ENCODE assay signal across 23 cellular contexts in genomic region chr6:32950449-32950848, GRCh38. TPM values are rescaled to one million over a fixed set of nuclear protein-coding genes. Genes with fewer than 3 reads are reported as not detected.
A peak's percentile ranks its signal among the peaks of the same experiment; 100 is the strongest.
DNase-seq lines count a peak whose midpoint lies in the region; ATAC-seq and TF ChIP-seq lines count a peak whose summit lies in the region.
"Had no signal": no experiment of that assay in that cellular context is flagged by ENCODE, and none has a peak within 500 bp of the region (broad histone marks: within the 10 kb centered on the region; RNA-seq: fewer than 3 reads in every experiment).

No MANE protein-coding gene starts in this region.

- H3K27me3 Mint-ChIP-seq in activated naive CD8-positive, alpha-beta T cell = no peaks in the 10 kb centered on the region
- no peaks in the 10 kb centered on the region for H3K27me3 Mint-ChIP-seq in activated naive CD8-positive, alpha-beta T cell treated with anti-CD3 and anti-CD28 coated beads for 36 hours
- no peaks in the 10 kb centered on the region for H3K27me3 Mint-ChIP-seq in activated B cell treated with CpG ODN at 0.5 μM for 24 hours
- no peaks in the 10 kb centered on the region for H3K27me3 Mint-ChIP-seq in stimulated activated memory B cell treated with anti-CD40 and anti-IgM and Interleukin-4, amounts not matched to agents 10 μg/mL and 1 μg/mL and 100 μg/mL, for 72 hours
- H3K27me3 Mint-ChIP-seq in type B pancreatic cell = peaks cover 7% of the 10 kb centered on the region
- H3K27me3 Mint-ChIP-seq: activated CD4-positive, alpha-beta memory T cell treated with anti-CD3 and anti-CD28 coated beads for 36 hours had no signal

- TF ChIP-seq CTCF in activated B cell treated with CpG ODN at 0.5 μM for 24 hours (IDR thresholded peaks at IDR 0.05) (no peak), type B pancreatic cell (conservative IDR thresholded peaks at IDR 0.05) (no peak)

- peaks cover 56% of the 10 kb centered on the region for H3K4me1 Mint-ChIP-seq in activated naive CD8-positive, alpha-beta T cell (ENCODE audit: low read depth)
- peaks cover 75% of the 10 kb centered on the region for H3K4me1 Mint-ChIP-seq in activated naive CD8-positive, alpha-beta T cell treated with anti-CD3 and anti-CD28 coated beads for 36 hours
- H3K4me1 Mint-ChIP-seq in activated B cell treated with CpG ODN at 0.5 μM for 24 hours (peaks cover 94% of the 10 kb centered on the region), type B pancreatic cell (ENCODE audit: unreplicated experiment) (peaks cover 12% of the 10 kb centered on the region)
- H3K4me1 Mint-ChIP-seq in stimulated activated memory B cell treated with anti-CD40 and anti-IgM and Interleukin-4, amounts not matched to agents 10 μg/mL and 1 μg/mL and 100 μg/mL, for 72 hours = peaks cover 79% of the 10 kb centered on the region

- no peaks in the 10 kb centered on the region for H3K36me3 Mint-ChIP-seq in activated naive CD8-positive, alpha-beta T cell
- H3K36me3 Mint-ChIP-seq in activated naive CD8-positive, alpha-beta T cell treated with anti-CD3 and anti-CD28 coated beads for 36 hours = peaks cover 5% of the 10 kb centered on the region
- H3K36me3 Mint-ChIP-seq in activated B cell treated with CpG ODN at 0.5 μM for 24 hours (ENCODE audit: low read depth) (peaks cover 49% of the 10 kb centered on the region), type B pancreatic cell (no peaks in the 10 kb centered on the region)
- peaks cover 59% of the 10 kb centered on the region for H3K36me3 Mint-ChIP-seq in stimulated activated memory B cell treated with anti-CD40 and anti-IgM and Interleukin-4, amounts not matched to agents 10 μg/mL and 1 μg/mL and 100 μg/mL, for 72 hours
- H3K36me3 Mint-ChIP-seq: activated CD4-positive, alpha-beta memory T cell treated with anti-CD3 and anti-CD28 coated beads for 36 hours had no signal

- peak overlapping the region; percentile 20 for H3K4me3 Mint-ChIP-seq in activated naive CD8-positive, alpha-beta T cell
- no peak overlapping the region for H3K4me3 Mint-ChIP-seq in activated naive CD8-positive, alpha-beta T cell treated with anti-CD3 and anti-CD28 coated beads for 36 hours
- peak overlapping the region; percentile 98 for H3K4me3 Mint-ChIP-seq in activated B cell treated with CpG ODN at 0.5 μM for 24 hours
- H3K4me3 Mint-ChIP-seq in stimulated activated memory B cell treated with anti-CD40 and anti-IgM and Interleukin-4, amounts not matched to agents 10 μg/mL and 1 μg/mL and 100 μg/mL, for 72 hours = peak overlapping the region; percentile 97
- no peak overlapping the region for H3K4me3 Mint-ChIP-seq in type B pancreatic cell
- H3K4me3 Mint-ChIP-seq: activated CD4-positive, alpha-beta memory T cell treated with anti-CD3 and anti-CD28 coated beads for 36 hours had no signal

- CTCF ChIA-PET in activated B cell treated with CpG ODN at 0.5 μM for 24 hours (lab: Charles Lee) = interaction anchor here (0.9 to 6.9 kb wide), 9 partner anchors 17 to 112 kb away, joined by 3 to 99 read pairs (median 4); partner anchors contain the start of genes BRD2 and TAP2

- intact Hi-C loops in activated B cell treated with CpG ODN at 0.5 μM for 24 hours (cut with micrococcal nuclease) = no loop called here

- no peak for ATAC-seq in activated B cell treated with CpG ODN at 0.5 μM for 24 hours (ENCODE audit: low read depth)
- ATAC-seq in stimulated activated memory B cell treated with anti-CD40 and anti-IgM and Interleukin-4, amounts not matched to agents 10 μg/mL and 1 μg/mL and 100 μg/mL, for 72 hours = no peak

- H3K9me3 Mint-ChIP-seq in activated naive CD8-positive, alpha-beta T cell (ENCODE audit: low read depth) = no peaks in the 10 kb centered on the region
- H3K9me3 Mint-ChIP-seq in activated naive CD8-positive, alpha-beta T cell treated with anti-CD3 and anti-CD28 coated beads for 36 hours = no peaks in the 10 kb centered on the region
- H3K9me3 Mint-ChIP-seq in activated B cell treated with CpG ODN at 0.5 μM for 24 hours (no peaks in the 10 kb centered on the region), type B pancreatic cell (no peaks in the 10 kb centered on the region)
- no peaks in the 10 kb centered on the region for H3K9me3 Mint-ChIP-seq in stimulated activated memory B cell treated with anti-CD40 and anti-IgM and Interleukin-4, amounts not matched to agents 10 μg/mL and 1 μg/mL and 100 μg/mL, for 72 hours

- H3K27ac Mint-ChIP-seq in activated naive CD8-positive, alpha-beta T cell = no peak overlapping the region
- no peak overlapping the region for H3K27ac Mint-ChIP-seq in activated naive CD8-positive, alpha-beta T cell treated with anti-CD3 and anti-CD28 coated beads for 36 hours
- H3K27ac Mint-ChIP-seq in activated B cell treated with CpG ODN at 0.5 μM for 24 hours (peak overlapping the region; percentile 99), type B pancreatic cell (no peak overlapping the region)
- H3K27ac Mint-ChIP-seq in stimulated activated memory B cell treated with anti-CD40 and anti-IgM and Interleukin-4, amounts not matched to agents 10 μg/mL and 1 μg/mL and 100 μg/mL, for 72 hours = peak overlapping the region; percentile 98
- H3K27ac Mint-ChIP-seq: activated CD4-positive, alpha-beta memory T cell treated with anti-CD3 and anti-CD28 coated beads for 36 hours had no signal

- POLR2A ChIA-PET in activated B cell treated with CpG ODN at 0.5 μM for 24 hours (lab: Charles Lee) = interaction anchor here (0.9 to 15.6 kb wide), 11 partner anchors 13 to 367 kb away, joined by 3 to 1101 read pairs (median 8); partner anchors contain the start of genes BRD2, HLA-DMB, PSMB9 and TAP1

- no peak for DNase-seq in activated naive CD8-positive, alpha-beta T cell treated with anti-CD3 and anti-CD28 coated beads for 36 hours
- no peak for DNase-seq in activated B cell treated with CpG ODN at 0.5 μM for 24 hours
- no peak for DNase-seq in type B pancreatic cell (ENCODE audit: extremely low spot score, unreplicated experiment)
- no peak for DNase-seq in NCI-H82 (lab: John Stamatoyannopoulos, UW)
- DNase-seq: 8988T; activated CD4-positive, alpha-beta memory T cell treated with anti-CD3 and anti-CD28 coated beads for 36 hours; activated CD4-positive, CD25-positive, alpha-beta regulatory T cell; amygdala; Caco-2; DMS79 treated with DMSO at 0.1 percent for 48 hours; kidney glomerular epithelial cell; mammary epithelial cell; NCI-H1105; NCI-H2029 treated with DMSO at 0.1 percent for 48 hours; NCI-H226; NCI-H748 treated with DMSO at 0.1 percent for 48 hours; nucleus accumbens; stimulated activated CD4-positive, alpha-beta T cell treated with anti-CD3 and anti-CD28 coated beads, Interleukin-2, amount 100 ng/mL, for 24 hours; stimulated activated naive CD4-positive, alpha-beta T cell treated with Interleukin-2 at 50 U/mL for 16 hours had no signal

RNA-seq across cellular contexts. Expression of gene HLA-DMA, which starts 2.4 kb away (rescaled TPM):
- total RNA-seq in activated naive CD8-positive, alpha-beta T cell treated with anti-CD3 and anti-CD28 coated beads for 36 hours = 10 to 100 TPM; 15.8 to 16.9 TPM
- total RNA-seq in activated B cell treated with CpG ODN at 0.5 μM for 24 hours = 371 and 387 TPM in 2 replicates
- total RNA-seq in type B pancreatic cell (ENCODE audit: low replicate concordance) = 1.5 and 2.0 TPM in 2 replicates

RNA-seq across cellular contexts. Expression of gene HLA-DMB, which starts 9.6 kb away (rescaled TPM):
- total RNA-seq in activated naive CD8-positive, alpha-beta T cell treated with anti-CD3 and anti-CD28 coated beads for 36 hours = 1 to 10 TPM; 4.6 to 6.1 TPM
- total RNA-seq in activated B cell treated with CpG ODN at 0.5 μM for 24 hours (341 and 365 TPM in 2 replicates), type B pancreatic cell (ENCODE audit: low replicate concordance) (0.43 and 0.80 TPM in 2 replicates)
- total RNA-seq: Caco-2, mammary epithelial cell had no signal

RNA-seq across cellular contexts. Expression of gene BRD2, which starts 17.9 kb away (rescaled TPM):
- total RNA-seq in activated naive CD8-positive, alpha-beta T cell treated with anti-CD3 and anti-CD28 coated beads for 36 hours = 100 to 1,000 TPM; 298 to 335 TPM
- 347 and 370 TPM in 2 replicates for total RNA-seq in activated B cell treated with CpG ODN at 0.5 μM for 24 hours
- 212 and 241 TPM in 2 replicates for total RNA-seq in type B pancreatic cell (ENCODE audit: low replicate concordance)

RNA-seq across cellular contexts. Expression of gene HLA-DOA, which starts 58.9 kb away (rescaled TPM):
- 1 to 10 TPM; 9.8 to 9.9 TPM for total RNA-seq in activated naive CD8-positive, alpha-beta T cell treated with anti-CD3 and anti-CD28 coated beads for 36 hours
- total RNA-seq in activated B cell treated with CpG ODN at 0.5 μM for 24 hours (153 and 167 TPM in 2 replicates), type B pancreatic cell (ENCODE audit: low replicate concordance) (0.52 and 2.5 TPM in 2 replicates)
- total RNA-seq: bronchial epithelial cell, Caco-2, glomerular endothelial cell had no signal

Comparison
In these comparisons a context has a peak if more than half of its experiments do, and no peak if none do; other contexts are left out.
1. H3K4me3 Mint-ChIP-seq: peak in activated naive CD8-positive, alpha-beta T cell (single experiment), activated B cell treated with CpG ODN at 0.5 μM for 24 hours (single experiment) and stimulated activated memory B cell treated with anti-CD40 and anti-IgM and Interleukin-4, amounts not matched to agents 10 μg/mL and 1 μg/mL and 100 μg/mL, for 72 hours (single experiment); none in activated naive CD8-positive, alpha-beta T cell treated with anti-CD3 and anti-CD28 coated beads for 36 hours (single experiment) and type B pancreatic cell (single experiment).
2. H3K27ac Mint-ChIP-seq: peak in activated B cell treated with CpG ODN at 0.5 μM for 24 hours (single experiment) and stimulated activated memory B cell treated with anti-CD40 and anti-IgM and Interleukin-4, amounts not matched to agents 10 μg/mL and 1 μg/mL and 100 μg/mL, for 72 hours (single experiment); none in activated naive CD8-positive, alpha-beta T cell (single experiment), activated naive CD8-positive, alpha-beta T cell treated with anti-CD3 and anti-CD28 coated beads for 36 hours (single experiment) and type B pancreatic cell (single experiment).
3. RNA of gene HLA-DMA, which starts 2.4 kb away (total RNA-seq): 371 to 387 TPM in activated B cell treated with CpG ODN at 0.5 μM for 24 hours; 15.8 to 16.9 TPM in activated naive CD8-positive, alpha-beta T cell treated with anti-CD3 and anti-CD28 coated beads for 36 hours and 1.5 to 2.0 TPM in type B pancreatic cell; every median in the first group is over 10 times any median in the second.
4. RNA of gene HLA-DMB, which starts 9.6 kb away (total RNA-seq): 341 to 365 TPM in activated B cell treated with CpG ODN at 0.5 μM for 24 hours; 4.6 to 6.1 TPM in activated naive CD8-positive, alpha-beta T cell treated with anti-CD3 and anti-CD28 coated beads for 36 hours and 0.43 to 0.80 TPM in type B pancreatic cell; every median in the first group is over 10 times any median in the second.